In the genomic region with DNA sequence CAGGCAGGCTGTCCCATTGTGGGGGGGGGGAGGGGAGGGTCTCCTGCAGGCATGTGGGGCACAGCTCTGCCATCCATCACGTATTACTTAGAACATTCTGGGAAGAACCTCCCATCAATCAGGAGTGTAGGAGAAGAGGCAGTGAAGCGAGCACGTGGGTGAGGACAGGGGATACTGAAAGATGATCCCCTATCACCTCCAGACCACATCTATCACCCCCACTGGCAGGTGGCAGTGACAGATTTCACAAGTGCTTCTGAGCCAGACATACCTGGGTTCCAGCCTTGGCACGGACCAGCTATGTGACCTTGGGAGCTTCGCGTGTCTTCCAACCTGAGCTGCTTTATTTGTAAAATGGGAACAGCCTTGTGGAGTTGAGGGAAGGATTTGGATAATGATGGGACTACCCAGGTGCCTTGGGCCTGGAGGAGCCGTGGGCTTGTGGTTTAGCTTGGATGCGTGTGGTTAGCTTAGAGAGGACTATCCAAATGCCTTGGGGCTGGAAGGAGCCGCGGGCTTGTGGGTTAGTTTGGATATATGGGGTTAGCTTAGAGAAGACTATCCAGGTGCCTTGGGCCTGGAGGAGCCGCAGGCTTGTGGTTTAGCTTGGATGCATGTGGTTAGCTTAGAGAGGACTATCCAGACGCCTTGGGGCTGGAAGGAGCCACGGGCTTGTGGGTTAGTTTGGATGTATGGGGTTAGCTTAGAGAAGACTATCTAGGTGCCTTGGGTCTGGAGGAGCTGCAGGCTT, we compare ENCODE assay signal across 20 cellular contexts.
"Had no signal": no experiment of that assay in that cellular context is flagged by ENCODE, and none has a peak within 500 bp of the region (broad histone marks: within the 10 kb centered on the region; RNA-seq: fewer than 3 reads in every experiment).

No MANE protein-coding gene starts in this region.

- H3K4me1 ChIP-seq: prostate gland, right atrium auricular region, tibial artery had no signal

- H3K9me3 ChIP-seq: ovary, prostate gland, right atrium auricular region, tibial artery had no signal

- ATAC-seq: activated CD8-positive, alpha-beta T cell treated with anti-CD3 and anti-CD28 coated beads, Interleukin-2, amount 10 ng/mL, durations not matched to agents 7 days and 5 days; effector memory CD8-positive, alpha-beta T cell; esophagus mucosa; left ventricle myocardium superior had no signal

- H3K36me3 ChIP-seq: ovary, prostate gland, right atrium auricular region, tibial artery had no signal

- DNase-seq: activated CD4-positive, alpha-beta T cell treated with anti-CD3 and anti-CD28 coated beads for 1 hour; activated CD4-positive, alpha-beta T cell treated with anti-CD3 and anti-CD28 coated beads, Interleukin-2, amount 50 U/mL, for 1 hour; activated CD8-positive, alpha-beta T cell treated with anti-CD3 and anti-CD28 coated beads, Interleukin-2, amount 10 ng/mL, durations not matched to agents 7 days and 5 days; activated gamma-delta T cell; aorta; effector memory CD8-positive, alpha-beta T cell; foreskin melanocyte; hippocampal formation; left ventricle myocardium superior; mammary epithelial cell; natural killer cell; ovary; stimulated activated CD4-positive, alpha-beta T cell treated with anti-CD3 and anti-CD28 coated beads, Interleukin-12 subunit alpha, Interleukin-12 subunit beta, amount 100 ng/mL, for 4 hours; tibial artery had no signal

- H3K27ac ChIP-seq: ovary, prostate gland, right atrium auricular region, tibial artery had no signal

- H3K4me3 ChIP-seq: dorsolateral prefrontal cortex, ovary, prostate gland, right atrium auricular region, tibial artery had no signal

- FAIRE-seq: colon, endothelial cell of umbilical vein had no signal

- H3K27me3 ChIP-seq: ovary, right atrium auricular region had no signal
